Comparison of ENCODE assay signal across 8 cellular contexts in the genomic region with DNA sequence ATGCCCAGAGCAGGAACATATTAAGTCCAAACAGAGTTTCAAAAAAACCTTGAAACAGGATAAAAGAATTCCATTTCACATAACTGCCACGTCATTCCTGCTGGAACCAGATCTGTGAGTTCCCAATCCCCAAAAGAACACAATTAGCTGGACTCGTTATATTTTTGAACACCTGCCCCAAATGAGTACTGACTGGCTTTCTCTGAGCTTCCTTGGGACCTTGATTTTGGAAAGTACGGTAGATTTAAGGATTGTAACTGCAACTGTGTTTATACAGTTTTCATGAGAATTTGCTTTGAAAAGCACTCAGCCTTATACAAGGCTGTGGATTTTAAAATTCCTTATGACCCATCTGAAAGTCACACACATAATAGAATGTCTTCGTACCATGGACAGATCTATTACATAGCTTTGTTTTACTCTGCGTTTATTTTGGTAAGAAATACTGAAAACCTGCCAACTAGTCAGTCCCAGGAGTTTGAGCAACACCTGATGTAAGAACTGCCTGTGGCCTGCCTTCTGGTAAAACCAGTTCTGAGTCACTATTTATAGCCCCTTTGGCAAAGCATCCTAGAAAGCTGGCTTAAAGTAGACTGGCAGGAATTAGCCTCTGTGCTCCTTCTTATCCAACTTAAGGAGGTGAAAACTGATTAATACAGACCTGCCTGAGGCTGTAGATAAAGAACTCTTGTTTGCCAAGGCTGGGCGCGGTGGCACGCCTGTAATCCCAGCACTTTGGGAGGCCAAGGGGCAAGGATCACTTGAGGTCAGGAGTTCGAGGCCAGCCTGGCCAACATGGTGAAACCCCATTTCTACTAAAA. TPM values are rescaled to one million over a fixed set of nuclear protein-coding genes. Genes with fewer than 3 reads are reported as not detected.
DNase-seq lines count a peak whose midpoint lies in the region; ATAC-seq and TF ChIP-seq lines count a peak whose summit lies in the region.

No MANE protein-coding gene starts in this region.

- H3K9me3 ChIP-seq in trophoblast cell (ENCODE audit: insufficient read depth, low read depth, low read length), result no peaks in the 10 kb centered on the region

- H3K4me3 ChIP-seq in fibroblast of mammary gland (ENCODE audit: control insufficient read depth, low read depth, low read length) (no peak overlapping the region), trophoblast cell (ENCODE audit: low read depth, low read length) (no peak overlapping the region)

- in situ Hi-C loops in G401 (cut with HindIII; ENCODE audit: low sequenced_read_pairs), result no loop called here

- H2AFZ ChIP-seq in trophoblast cell (ENCODE audit: insufficient read depth, low read length, poor library complexity), result no peak overlapping the region

- no peaks in the 10 kb centered on the region for H3K79me2 ChIP-seq in trophoblast cell (ENCODE audit: control insufficient read depth, insufficient read depth, low read length, poor library complexity)

- H2BK5ac ChIP-seq in trophoblast cell (ENCODE audit: low read depth, low read length, poor library complexity), result no peak overlapping the region

- H3K14ac ChIP-seq in trophoblast cell (ENCODE audit: low read length), result no peak overlapping the region

- H3K4me2 ChIP-seq in trophoblast cell (ENCODE audit: low read length), result no peak overlapping the region

- peak; percentile 67 for DNase-seq in G401 (ENCODE audit: low spot score)
- DNase-seq in fibroblast of mammary gland (ENCODE audit: low read depth), result peak; percentile 96
- DNase-seq in trophoblast cell, result peak; percentile 96 to 98
- no peak for DNase-seq in NCI-H1436 treated with DMSO at 0.1 percent for 48 hours (lab: John Stamatoyannopoulos, UW)
- DNase-seq in activated naive CD4-positive, alpha-beta T cell (lab: John Stamatoyannopoulos, UW), result no peak
- DNase-seq in NCI-H146 treated with DMSO at 0.1 percent for 48 hours (lab: John Stamatoyannopoulos, UW; ENCODE audit: unreplicated experiment), result no peak

- no peak overlapping the region for H4K91ac ChIP-seq in trophoblast cell (ENCODE audit: low read depth, low read length)

- no peak overlapping the region for H2BK120ac ChIP-seq in trophoblast cell (ENCODE audit: insufficient read depth, low read length, poor library complexity)

- peaks cover 0 to 2% of the 10 kb centered on the region in 2 experiments for H3K36me3 ChIP-seq in trophoblast cell (ENCODE audit: control insufficient read depth in 1 of 2, insufficient read depth in 2 of 2, low read length in 2 of 2)

- no peak overlapping the region for H3K27ac ChIP-seq in trophoblast cell (ENCODE audit: low read depth, low read length)

- no peak overlapping the region for H3K4ac ChIP-seq in trophoblast cell (ENCODE audit: low read depth, low read length)

- no peaks in the 10 kb centered on the region for H3K79me1 ChIP-seq in trophoblast cell (ENCODE audit: low read length)

- no peaks in the 10 kb centered on the region for H3K27me3 ChIP-seq in trophoblast cell (ENCODE audit: insufficient read depth, low read length)

- no CpG with 5 or more reads among the region's 9 CpGs for WGBS in trophoblast cell (ENCODE audit: extremely low coverage, insufficient coverage, insufficient read length)

- no peak overlapping the region for H2BK12ac ChIP-seq in trophoblast cell (ENCODE audit: low read length)

- H3K18ac ChIP-seq in trophoblast cell (ENCODE audit: low read length), result no peak overlapping the region

- H3K23ac ChIP-seq in trophoblast cell (ENCODE audit: low read length), result no peak overlapping the region

- TF ChIP-seq CTCF in fibroblast of mammary gland (conservative IDR thresholded peaks at IDR 0.05; ENCODE audit: control insufficient read depth, insufficient read depth, low read depth, low read length), result no peak

- no peak overlapping the region for H3K9ac ChIP-seq in trophoblast cell (ENCODE audit: low read length)

- no peak for ATAC-seq in HG03354 (IDR thresholded peaks at IDR 0.05; ENCODE audit: poor library complexity, severe bottlenecking, unreplicated experiment)

- H4K12ac ChIP-seq in trophoblast cell (ENCODE audit: low read depth, low read length), result no peak overlapping the region

- H3K4me1 ChIP-seq in trophoblast cell (ENCODE audit: control insufficient read depth in 1 of 2, insufficient read depth in 2 of 2, low read length in 2 of 2), result peaks cover 5 to 12% of the 10 kb centered on the region in 2 experiments

- H2AK5ac ChIP-seq in trophoblast cell (ENCODE audit: low read length), result no peak overlapping the region

- no peak overlapping the region for H4K8ac ChIP-seq in trophoblast cell (ENCODE audit: low read depth, low read length)

TF ChIP-seq in PFSK-1, 5 proteins besides CTCF, POLR2A, EP300 and RAD21:
- TF ChIP-seq, protein P1, sequence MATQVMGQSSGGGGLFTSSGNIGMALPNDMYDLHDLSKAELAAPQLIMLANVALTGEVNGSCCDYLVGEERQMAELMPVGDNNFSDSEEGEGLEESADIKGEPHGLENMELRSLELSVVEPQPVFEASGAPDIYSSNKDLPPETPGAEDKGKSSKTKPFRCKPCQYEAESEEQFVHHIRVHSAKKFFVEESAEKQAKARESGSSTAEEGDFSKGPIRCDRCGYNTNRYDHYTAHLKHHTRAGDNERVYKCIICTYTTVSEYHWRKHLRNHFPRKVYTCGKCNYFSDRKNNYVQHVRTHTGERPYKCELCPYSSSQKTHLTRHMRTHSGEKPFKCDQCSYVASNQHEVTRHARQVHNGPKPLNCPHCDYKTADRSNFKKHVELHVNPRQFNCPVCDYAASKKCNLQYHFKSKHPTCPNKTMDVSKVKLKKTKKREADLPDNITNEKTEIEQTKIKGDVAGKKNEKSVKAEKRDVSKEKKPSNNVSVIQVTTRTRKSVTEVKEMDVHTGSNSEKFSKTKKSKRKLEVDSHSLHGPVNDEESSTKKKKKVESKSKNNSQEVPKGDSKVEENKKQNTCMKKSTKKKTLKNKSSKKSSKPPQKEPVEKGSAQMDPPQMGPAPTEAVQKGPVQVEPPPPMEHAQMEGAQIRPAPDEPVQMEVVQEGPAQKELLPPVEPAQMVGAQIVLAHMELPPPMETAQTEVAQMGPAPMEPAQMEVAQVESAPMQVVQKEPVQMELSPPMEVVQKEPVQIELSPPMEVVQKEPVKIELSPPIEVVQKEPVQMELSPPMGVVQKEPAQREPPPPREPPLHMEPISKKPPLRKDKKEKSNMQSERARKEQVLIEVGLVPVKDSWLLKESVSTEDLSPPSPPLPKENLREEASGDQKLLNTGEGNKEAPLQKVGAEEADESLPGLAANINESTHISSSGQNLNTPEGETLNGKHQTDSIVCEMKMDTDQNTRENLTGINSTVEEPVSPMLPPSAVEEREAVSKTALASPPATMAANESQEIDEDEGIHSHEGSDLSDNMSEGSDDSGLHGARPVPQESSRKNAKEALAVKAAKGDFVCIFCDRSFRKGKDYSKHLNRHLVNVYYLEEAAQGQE (IDR thresholded peaks at IDR 0.05; ENCODE audit: insufficient read depth in 1 of 2, low read depth in 2 of 2, low read length in 2 of 2), result peak; percentile 65 to 78; a peak in 3 of 4 replicates
- TF ChIP-seq POLR2AphosphoS5 (IDR thresholded peaks at IDR 0.05; ENCODE audit: low read depth, low read length), result no peak

RNA-seq across cellular contexts. Expression of gene MERTK, which starts 48.1 kb away (rescaled TPM):
- total RNA-seq in G401 (2014; rRNA removed; shearing (Covaris generic)), result 11.3 and 12.1 TPM in 2 replicates
- 38.6 TPM for polyA plus RNA-seq in PFSK-1 (2012; ENCODE audit: insufficient read length, low read depth)
- 6.7 and 7.5 TPM in 2 replicates for polyA plus RNA-seq in trophoblast cell (2013)

Comparison
In these comparisons a context has a peak if more than half of its experiments do, and no peak if none do; other contexts are left out.
1. DNase-seq: peak in G401 (single experiment), fibroblast of mammary gland (single experiment) and trophoblast cell (2 of 2); none in NCI-H1436 treated with DMSO at 0.1 percent for 48 hours (single experiment), activated naive CD4-positive, alpha-beta T cell (0 of 4) and NCI-H146 treated with DMSO at 0.1 percent for 48 hours (single experiment).